30 cellular contexts compared by ENCODE assay signal in the genomic region with DNA sequence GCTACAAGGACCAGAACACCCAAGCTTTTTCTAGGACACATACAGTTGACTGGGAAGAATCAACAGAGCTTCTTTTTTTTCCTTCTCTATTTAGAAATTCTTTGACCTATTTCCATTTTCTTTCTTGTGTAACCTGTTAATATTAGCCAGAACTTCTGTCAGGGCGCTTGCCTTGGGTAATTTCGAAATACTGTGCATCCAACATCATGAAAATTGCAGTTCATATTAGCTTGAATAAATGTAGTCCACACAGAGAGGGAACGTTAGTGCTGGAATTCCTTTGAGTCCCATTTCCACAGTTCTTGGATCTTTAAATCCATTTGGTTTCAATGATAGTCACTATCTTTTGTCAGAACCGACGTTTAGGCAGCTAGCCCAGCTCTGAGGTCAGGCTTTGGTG.
"Had no signal": no experiment of that assay in that cellular context is flagged by ENCODE, and none has a peak within 500 bp of the region (broad histone marks: within the 10 kb centered on the region; RNA-seq: fewer than 3 reads in every experiment).

No MANE protein-coding gene starts in this region.

- H3K4me1 ChIP-seq: colonic mucosa, esophagus squamous epithelium, right lobe of liver, uterus had no signal

- H3K79me2 ChIP-seq: hepatocyte had no signal

- DNase-seq: activated B cell treated with CpG ODN at 0.5 μM for 24 hours; activated CD4-positive, alpha-beta T cell treated with anti-CD3 and anti-CD28 coated beads, Interleukin-2, amount 50 U/mL, for 1 hour; activated CD8-positive, alpha-beta T cell treated with anti-CD3 and anti-CD28 coated beads for 36 hours; activated gamma-delta T cell treated with Interleukin-2 at 50 U/mL for 16 hours; activated naive CD4-positive, alpha-beta T cell treated with anti-CD3 and anti-CD28 coated beads, Interleukin-2, amount 50 U/mL, for 16 hours; activated T-cell treated with anti-CD3 and anti-CD28 coated beads, Interleukin-2, amount 50 U/mL, for 4 hours; colonic mucosa; effector CD8-positive, alpha-beta T cell; esophagus squamous epithelium; foreskin melanocyte; glutamatergic neuron; left cardiac atrium; naive thymus-derived CD8-positive, alpha-beta T cell; nucleus accumbens; posterior cingulate gyrus; right lobe of liver; stimulated activated CD4-positive, alpha-beta T cell treated with anti-CD3 and anti-CD28 coated beads, Interleukin-4, amount 100 ng/mL, for 24 hours; stimulated activated CD8-positive, alpha-beta memory T cell treated with anti-CD3 and anti-CD28 coated beads, Interleukin-4, amount 100 ng/mL, for 48 hours; stimulated activated naive CD8-positive, alpha-beta T cell treated with anti-CD3 and anti-CD28 coated beads, Interleukin-15, amount 100 ng/mL, for 72 hours; substantia nigra; T-helper 17 cell had no signal

- H3K9me3 ChIP-seq: colonic mucosa, esophagus squamous epithelium, right lobe of liver, uterus had no signal

- H3K4me3 ChIP-seq: colonic mucosa, esophagus squamous epithelium, hepatocyte, right lobe of liver, skin epidermis, uterus had no signal

- FAIRE-seq: bronchial epithelial cell, endometrium, keratinocyte had no signal

- H2AFZ ChIP-seq: hepatocyte had no signal

- H3K4me2 ChIP-seq: hepatocyte had no signal

- H3K27ac ChIP-seq: colonic mucosa, epithelial cell of prostate, esophagus squamous epithelium, hepatocyte, right lobe of liver, skin epidermis, uterus had no signal

- H3K27me3 ChIP-seq: colonic mucosa, esophagus squamous epithelium, hepatocyte, right lobe of liver had no signal

- ATAC-seq: activated CD8-positive, alpha-beta T cell treated with anti-CD3 and anti-CD28 coated beads for 36 hours; activated T-cell treated with anti-CD3 and anti-CD28 coated beads, Interleukin-2, amount 50 U/mL, for 4 hours; activated T-helper 17 cell treated with anti-CD3 and anti-CD28 coated beads, Interleukin-2, amount 50 U/mL, for 72 hours; naive thymus-derived CD8-positive, alpha-beta T cell; right lobe of liver; stimulated activated memory B cell treated with anti-CD40 and anti-IgM and Interleukin-4, amounts not matched to agents 10 μg/mL and 1 μg/mL and 100 μg/mL, for 72 hours; stimulated activated naive CD8-positive, alpha-beta T cell treated with anti-CD3 and anti-CD28 coated beads, Interleukin-15, amount 100 ng/mL, for 72 hours; T-helper 17 cell had no signal

- H3K36me3 ChIP-seq: colonic mucosa, esophagus squamous epithelium, right lobe of liver, uterus had no signal
